19 cellular contexts compared by ENCODE assay signal in the genomic region with DNA sequence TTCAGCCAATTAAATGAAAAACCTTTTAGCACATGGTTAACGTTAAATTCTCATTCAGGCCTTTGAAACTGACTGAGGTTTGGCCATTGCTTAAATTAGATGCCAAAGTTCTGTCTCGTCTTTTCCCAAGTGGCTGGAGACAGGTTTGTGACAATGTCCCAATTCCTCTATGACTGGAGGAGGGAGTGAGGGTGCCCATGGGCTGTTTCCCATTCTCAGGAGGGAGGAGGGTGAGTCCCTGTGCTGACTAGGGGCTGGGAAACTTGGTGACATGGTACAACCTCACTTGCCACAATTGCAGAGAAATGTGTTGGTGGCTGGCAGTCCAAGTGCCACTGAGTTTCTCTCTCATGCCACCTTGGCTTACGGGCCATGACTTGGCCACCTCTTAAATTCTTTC.
"Had no signal": no experiment of that assay in that cellular context is flagged by ENCODE, and none has a peak within 500 bp of the region (broad histone marks: within the 10 kb centered on the region; RNA-seq: fewer than 3 reads in every experiment).

No MANE protein-coding gene starts in this region.

- H3K4me3 ChIP-seq: body of pancreas, cardiac muscle cell, lower lobe of right lung, mucosa of descending colon, uterus had no signal

- H3K36me3 ChIP-seq: lower lobe of right lung, uterus had no signal

- DNase-seq: activated CD4-positive, alpha-beta memory T cell treated with anti-CD3 and anti-CD28 coated beads for 36 hours; activated CD4-positive, alpha-beta T cell treated with anti-CD3 and anti-CD28 coated beads for 48 hours; activated effector memory CD4-positive, alpha-beta T cell treated with anti-CD3 and anti-CD28 coated beads, Interleukin-2, amount 50 U/mL, for 16 hours; activated naive CD4-positive, alpha-beta T cell treated with anti-CD3 and anti-CD28 coated beads, Interleukin-2, amount 50 U/mL, for 16 hours; activated naive CD8-positive, alpha-beta T cell treated with anti-CD3 and anti-CD28 coated beads, Interleukin-2, amount 50 U/mL, for 24 hours; activated T-cell treated with anti-CD3 and anti-CD28 coated beads, Interleukin-2, amount 50 U/mL, for 72 hours; body of pancreas; effector CD8-positive, alpha-beta T cell; foreskin keratinocyte; lower lobe of right lung; mesendoderm; mucosa of descending colon; naive thymus-derived CD4-positive, alpha-beta T cell; occipital lobe; stimulated activated CD4-positive, alpha-beta T cell treated with anti-CD3 and anti-CD28 coated beads, Interleukin-4, amount 100 ng/mL, for 4 hours; stimulated activated naive CD8-positive, alpha-beta T cell treated with anti-CD3 and anti-CD28 coated beads, Interleukin-15, Interleukin-2, amounts not matched to agents 100 U/mL and 50 U/mL, for 24 hours; trophoblast cell; uterus had no signal

- H3K27ac ChIP-seq: body of pancreas, cardiac muscle cell, foreskin keratinocyte, lower lobe of right lung had no signal

- H3K9me3 ChIP-seq: body of pancreas, mucosa of descending colon, uterus had no signal

- ATAC-seq: activated naive CD8-positive, alpha-beta T cell treated with anti-CD3 and anti-CD28 coated beads, Interleukin-2, amount 50 U/mL, for 24 hours; activated T-cell treated with anti-CD3 and anti-CD28 coated beads, Interleukin-2, amount 50 U/mL, for 72 hours; foreskin keratinocyte; mucosa of descending colon; naive thymus-derived CD4-positive, alpha-beta T cell; stimulated activated naive CD8-positive, alpha-beta T cell treated with anti-CD3 and anti-CD28 coated beads, Interleukin-15, Interleukin-2, amounts not matched to agents 100 U/mL and 50 U/mL, for 24 hours had no signal

- H3K27me3 ChIP-seq: body of pancreas, cardiac muscle cell, foreskin keratinocyte, uterus had no signal

- H3K4me1 ChIP-seq: body of pancreas, foreskin keratinocyte, uterus had no signal
